19 cellular contexts compared by ENCODE assay signal in the genomic region with DNA sequence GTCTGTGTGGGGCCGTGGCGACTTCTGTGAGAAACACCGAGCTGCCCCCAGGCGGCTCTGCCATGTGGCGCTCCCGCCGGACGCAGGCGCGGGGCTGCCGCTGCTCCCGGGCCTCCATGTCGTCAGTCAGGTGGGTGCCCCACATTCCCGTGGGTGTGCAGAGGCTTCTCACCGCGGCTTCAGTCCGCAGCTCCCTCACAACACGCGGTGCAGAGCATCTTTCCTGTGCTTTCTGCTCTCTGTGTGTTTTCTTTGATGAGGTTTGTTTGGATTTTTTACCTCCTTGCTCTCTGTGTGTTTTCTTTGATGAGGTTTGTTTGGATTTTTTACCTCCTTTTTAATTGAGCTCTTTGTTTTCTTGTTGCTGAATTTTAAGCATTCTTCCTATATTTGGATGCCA. TPM values are rescaled to one million over a fixed set of nuclear protein-coding genes. Genes with fewer than 3 reads are reported as not detected.
DNase-seq lines count a peak whose midpoint lies in the region; ATAC-seq, FAIRE-seq and TF ChIP-seq lines count a peak whose summit lies in the region.
"Had no signal": no experiment of that assay in that cellular context is flagged by ENCODE, and none has a peak within 500 bp of the region (broad histone marks: within the 10 kb centered on the region; RNA-seq: fewer than 3 reads in every experiment).

No MANE protein-coding gene starts in this region.

- TF ChIP-seq POLR2A in K562 (conservative IDR thresholded peaks at IDR 0.05): no peak

- ATAC-seq in K562: no peak
- ATAC-seq: foreskin keratinocyte; natural killer cell treated with Interleukin-12 subunit alpha and Interleukin-12 subunit beta and Interleukin-15 and Interleukin-18, amount 100 ng/mL, for 72 hours had no signal

- H3K9ac ChIP-seq in BLaER1: no peak overlapping the region
- H3K9ac ChIP-seq in K562 (ENCODE audit: insufficient read depth in 1 of 2, low read depth in 2 of 2, low read length in 2 of 2): no peak overlapping the region

- no peaks in the 10 kb centered on the region for H3K9me1 ChIP-seq in K562 (ENCODE audit: control insufficient read depth, insufficient read depth, low read length)

- no peaks in the 10 kb centered on the region for H3K9me3 ChIP-seq in BLaER1
- no peaks in the 10 kb centered on the region for H3K9me3 ChIP-seq in K562 (replicated peaks; ENCODE audit: control insufficient read depth, insufficient read depth, low read depth, low read length)
- H3K9me3 ChIP-seq in effector memory CD4-positive, alpha-beta T cell (ENCODE audit: control insufficient read depth, low read length): no peaks in the 10 kb centered on the region
- H3K9me3 ChIP-seq: thyroid gland had no signal

- TF ChIP-seq EP300 in K562 (IDR thresholded peaks at IDR 0.05; ENCODE audit: low read length): no peak

- 0% methylated on average over 5 of the region's 19 CpGs for WGBS in K562 (ENCODE audit: insufficient coverage, low coverage, missing lambda C conversion rate)

- H3K4me2 ChIP-seq in BLaER1: peak overlapping the region; percentile 60
- no peak overlapping the region for H3K4me2 ChIP-seq in K562 (ENCODE audit: insufficient read depth, low read length)

- H3K36me3 ChIP-seq in BLaER1 (no peaks in the 10 kb centered on the region), K562 (ENCODE audit: control insufficient read depth, insufficient read depth, low read length) (no peaks in the 10 kb centered on the region)
- no peaks in the 10 kb centered on the region for H3K36me3 ChIP-seq in effector memory CD4-positive, alpha-beta T cell (ENCODE audit: control insufficient read depth, insufficient read depth, low read length)
- H3K36me3 ChIP-seq: thyroid gland had no signal

- in situ Hi-C loops in K562 (cut with MboI): no loop called here

- H3K4me1 ChIP-seq in BLaER1 (peaks cover 14% of the 10 kb centered on the region), K562 (replicated peaks in 1 of 2; ENCODE audit: control insufficient read depth in 2 of 2, insufficient read depth in 2 of 2, low read length in 2 of 2) (no peaks in the 10 kb centered on the region)
- peaks cover 14% of the 10 kb centered on the region for H3K4me1 ChIP-seq in effector memory CD4-positive, alpha-beta T cell (ENCODE audit: control insufficient read depth, insufficient read depth, low read length, poor library complexity, severe bottlenecking)
- H3K4me1 ChIP-seq: foreskin keratinocyte, thyroid gland had no signal

- H4K20me1 ChIP-seq in BLaER1 (no peaks in the 10 kb centered on the region), K562 (replicated peaks; ENCODE audit: control insufficient read depth, insufficient read depth, low read length) (no peaks in the 10 kb centered on the region)

- POLR2A ChIA-PET in K562 (lab: Yijun Ruan, JAX): no interaction called here

- BruUV-seq in K562 (replicated peaks; lab: Mats Ljungman, UMichigan): no TSS peak

- CTCF ChIA-PET in K562 (lab: Yijun Ruan, JAX; ENCODE audit: low intra/inter-chr PET ratio): no interaction called here

- H3K27me3 ChIP-seq in BLaER1: peaks cover 21% of the 10 kb centered on the region
- H3K27me3 ChIP-seq in K562 (ENCODE audit: control insufficient read depth in 2 of 2, insufficient read depth in 2 of 2, low read length in 2 of 2): peaks cover 5 to 54% of the 10 kb centered on the region in 2 experiments; a peak in 4 of 5 replicates
- no peaks in the 10 kb centered on the region for H3K27me3 ChIP-seq in effector memory CD4-positive, alpha-beta T cell (replicated peaks; ENCODE audit: control insufficient read depth, insufficient read depth, low read length, poor library complexity, severe bottlenecking)
- H3K27me3 ChIP-seq: thyroid gland had no signal

- peak; percentile 22 to 31 for DNase-seq in activated CD4-positive, alpha-beta T cell treated with anti-CD3 and anti-CD28 coated beads, Interleukin-2, amount 50 U/mL, for 4 hours
- DNase-seq in K562 (ENCODE audit: extremely low read depth in 1 of 4, low spot score in 3 of 4) (no peak), HT-29 (ENCODE audit: low spot score) (no peak), NCI-H1436 (lab: John Stamatoyannopoulos, UW) (no peak), HTR-8/SVneo (ENCODE audit: insufficient read length, low spot score) (no peak)
- DNase-seq in stimulated activated CD4-positive, alpha-beta T cell treated with anti-CD3 and anti-CD28 coated beads, Interleukin-1b, Interleukin-23, amount 100 ng/mL, for 4 hours (ENCODE audit: low read depth in 2 of 2): peak; percentile 17 to 22
- DNase-seq in effector memory CD4-positive, alpha-beta T cell: no peak
- DNase-seq: EL, foreskin keratinocyte, KG1, NCI-H2081 treated with DMSO at 0.1 percent for 48 hours, small intestine, T1000, thyroid gland had no signal

- no peaks in the 10 kb centered on the region for H3K79me2 ChIP-seq in K562 (ENCODE audit: control insufficient read depth, insufficient read depth, low read length)

- no peak for FAIRE-seq in K562 (lab: Jason Lieb, UNC)
- FAIRE-seq in HTR-8/SVneo (lab: Jason Lieb, UNC): no peak
- FAIRE-seq: small intestine had no signal

- no peak overlapping the region for H3K27ac ChIP-seq in BLaER1
- no peak overlapping the region for H3K27ac ChIP-seq in K562 (ENCODE audit: extremely low read depth, low read depth, low read length)
- no peak overlapping the region for H3K27ac ChIP-seq in effector memory CD4-positive, alpha-beta T cell (ENCODE audit: insufficient read depth, low read length, poor library complexity, severe bottlenecking)
- H3K27ac ChIP-seq: dorsolateral prefrontal cortex, foreskin keratinocyte, thyroid gland had no signal

- intact Hi-C loops in K562 (cut with micrococcal nuclease): loop anchor here (10.0 kb wide), 1 partner anchor 190 kb away; no protein-coding TSS in a partner anchor

- no peak for TF ChIP-seq RAD21 in K562 (CRISPR knock-in tag; conservative IDR thresholded peaks at IDR 0.05 in 1 of 2, IDR thresholded peaks at IDR 0.05 in 1 of 2)

- no peak overlapping the region for H2AFZ ChIP-seq in K562 (ENCODE audit: low read depth, low read length)

- TF ChIP-seq CTCF in K562 (IDR thresholded peaks at IDR 0.05 in 2 of 3, conservative IDR thresholded peaks at IDR 0.05 in 1 of 3; ENCODE audit: insufficient read depth in 2 of 3, low read depth in 1 of 3, low read length in 3 of 3): no peak

- H3K4me3 ChIP-seq in BLaER1: no peak overlapping the region
- H3K4me3 ChIP-seq in K562: no peak overlapping the region
- no peak overlapping the region for H3K4me3 ChIP-seq in effector memory CD4-positive, alpha-beta T cell (ENCODE audit: insufficient read depth, low read depth, low read length, poor library complexity, severe bottlenecking)
- H3K4me3 ChIP-seq: dorsolateral prefrontal cortex, thyroid gland had no signal

TF ChIP-seq in K562, 482 proteins besides CTCF, POLR2A, EP300 and RAD21 (continues in another document):
- peak; percentile 36 to 47; a peak in 3 of 4 replicates for TF ChIP-seq NRF1 (conservative IDR thresholded peaks at IDR 0.05 in 1 of 2, IDR thresholded peaks at IDR 0.05 in 1 of 2)

RNA-seq across cellular contexts. Expression of a gene that starts 13.0 kb away (rescaled TPM):
- not detected in 2 replicates for total RNA-seq in K562 (2011; cell fraction: chromatin; rRNA removed; ENCODE audit: low replicate concordance)
- not detected in 2 replicates for total RNA-seq in K562 (2011; cell fraction: nucleolus; rRNA removed)
- not detected in 2 replicates for total RNA-seq in K562 (2011; cell fraction: nucleoplasm; rRNA removed)
- total RNA-seq in K562 (2014; rRNA removed): not detected in 2 replicates
- total RNA-seq in K562 (2014; rRNA removed; fragmentation: Illumina TruSeq; extraction: Trizol): not detected in 2 replicates
- total RNA-seq in K562 (2015; rRNA removed; fragmentation: Illumina TruSeq; extraction: Trizol): not detected in 2 replicates
- not detected in 2 replicates for total RNA-seq in K562 (2021)
- polyA plus RNA-seq in K562 (2011; rRNA removed): not detected in 2 replicates
- not detected in 2 replicates for polyA plus RNA-seq in K562 (2011; cell fraction: cytosol; rRNA removed)
- not detected in 2 replicates for polyA plus RNA-seq in K562 (2011; cell fraction: nucleus; rRNA removed)
- not detected in 2 replicates for polyA plus RNA-seq in K562 (2012)
- polyA plus RNA-seq in K562 (2014; fragmentation: Illumina TruSeq; extraction: Trizol): not detected in 2 replicates
- polyA plus RNA-seq in K562 (2014; fragmentation: Nextera tagmentation; extraction: Ambion mirVana): not detected
- polyA plus RNA-seq in K562 (2014; rRNA removed): not detected in 2 replicates
- not detected in 2 replicates for polyA minus RNA-seq in K562 (2011; rRNA and poly(A)+ RNA removed)
- not detected in 2 replicates for polyA minus RNA-seq in K562 (2011; cell fraction: cytosol; rRNA and poly(A)+ RNA removed)
- polyA minus RNA-seq in K562 (2011; cell fraction: nucleus; rRNA and poly(A)+ RNA removed): not detected in 2 replicates
- total RNA-seq in HT-29 (2014; rRNA removed; shearing (Covaris generic)): not detected in 2 replicates
- total RNA-seq: dorsolateral prefrontal cortex; foreskin keratinocyte; kidney epithelial cell; natural killer cell treated with Interleukin-12 subunit alpha and Interleukin-12 subunit beta and Interleukin-15 and Interleukin-18, amount 100 ng/mL, for 72 hours; thyroid gland had no signal
- polyA plus RNA-seq: AG04450, foreskin keratinocyte had no signal

RNA-seq across cellular contexts. Expression of a gene that starts 22.0 kb away (rescaled TPM):
- not detected in 2 replicates for total RNA-seq in K562 (2011; cell fraction: chromatin; rRNA removed; ENCODE audit: low replicate concordance)
- not detected in 2 replicates for total RNA-seq in K562 (2011; cell fraction: nucleolus; rRNA removed)
- not detected in 2 replicates for total RNA-seq in K562 (2011; cell fraction: nucleoplasm; rRNA removed)
- total RNA-seq in K562 (2014; rRNA removed) (not detected in 2 replicates), K562 (2014; rRNA removed; fragmentation: Illumina TruSeq; extraction: Trizol) (not detected in 2 replicates), K562 (2015; rRNA removed; fragmentation: Illumina TruSeq; extraction: Trizol) (not detected in 2 replicates), K562 (2021) (not detected in 2 replicates)
- polyA plus RNA-seq in K562 (2011; rRNA removed) (not detected in 2 replicates), K562 (2014; fragmentation: Illumina TruSeq; extraction: Trizol) (not detected in 2 replicates), K562 (2014; fragmentation: Nextera tagmentation; extraction: Ambion mirVana) (not detected), K562 (2014; rRNA removed) (not detected in 2 replicates)
- polyA plus RNA-seq in K562 (2011; cell fraction: cytosol; rRNA removed): not detected in 2 replicates
- polyA plus RNA-seq in K562 (2011; cell fraction: nucleus; rRNA removed): not detected in 2 replicates
- polyA plus RNA-seq in K562 (2012): not detected in 2 replicates
- not detected in 2 replicates for polyA minus RNA-seq in K562 (2011; rRNA and poly(A)+ RNA removed)
- not detected in 2 replicates for polyA minus RNA-seq in K562 (2011; cell fraction: cytosol; rRNA and poly(A)+ RNA removed)
- not detected in 2 replicates for polyA minus RNA-seq in K562 (2011; cell fraction: nucleus; rRNA and poly(A)+ RNA removed)
- not detected in 2 replicates for total RNA-seq in HT-29 (2014; rRNA removed; shearing (Covaris generic))
- total RNA-seq: dorsolateral prefrontal cortex; foreskin keratinocyte; kidney epithelial cell; natural killer cell treated with Interleukin-12 subunit alpha and Interleukin-12 subunit beta and Interleukin-15 and Interleukin-18, amount 100 ng/mL, for 72 hours had no signal
- polyA plus RNA-seq: AG04450, foreskin keratinocyte had no signal

Comparison
In these comparisons a context has a peak if more than half of its experiments do, and no peak if none do; other contexts are left out.
1. DNase-seq: peak in activated CD4-positive, alpha-beta T cell treated with anti-CD3 and anti-CD28 coated beads, Interleukin-2, amount 50 U/mL, for 4 hours (2 of 2) and stimulated activated CD4-positive, alpha-beta T cell treated with anti-CD3 and anti-CD28 coated beads, Interleukin-1b, Interleukin-23, amount 100 ng/mL, for 4 hours (2 of 2); none in K562 (0 of 4), HT-29 (single experiment), effector memory CD4-positive, alpha-beta T cell (0 of 3), NCI-H1436 (single experiment) and HTR-8/SVneo (single experiment).